8 cellular contexts compared by ENCODE assay signal in the genomic region with DNA sequence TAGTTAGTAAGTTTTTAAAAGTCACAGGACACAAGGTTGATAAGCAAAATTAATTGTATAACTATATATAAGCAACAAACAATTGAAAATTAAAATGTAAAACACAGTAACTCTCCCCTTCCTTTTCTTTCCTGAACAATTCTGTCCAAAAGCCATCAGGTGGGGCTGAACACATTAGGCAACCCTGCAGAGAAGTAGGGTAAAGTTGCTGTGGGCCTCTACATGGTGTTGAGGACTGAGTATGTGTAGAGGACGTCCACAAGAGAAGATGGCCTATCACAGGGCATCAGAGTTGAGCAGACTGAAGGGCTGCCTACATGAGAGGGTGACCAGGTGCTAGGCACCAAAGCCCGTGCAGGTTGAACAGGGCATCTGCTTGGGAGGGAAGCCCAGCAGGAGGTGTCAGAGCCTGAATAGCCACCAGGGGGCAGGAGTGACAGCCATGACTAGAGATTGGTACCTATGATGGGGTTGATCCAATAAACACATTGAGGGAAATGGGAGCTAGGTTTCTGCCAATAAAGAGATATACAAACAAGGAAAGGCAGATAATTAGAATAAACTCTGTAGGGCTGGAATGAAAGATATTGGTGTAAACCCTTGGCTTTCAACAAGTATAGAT.
A peak's percentile ranks its signal among the peaks of the same experiment; 100 is the strongest.
DNase-seq lines count a peak whose midpoint lies in the region; ATAC-seq and TF ChIP-seq lines count a peak whose summit lies in the region.

No MANE protein-coding gene starts in this region.

- H3K9me3 Mint-ChIP-seq in activated naive CD4-positive, alpha-beta T cell treated with anti-CD3 and anti-CD28 coated beads, Interleukin-2, amount 10 ng/mL, durations not matched to agents 7 days and 5 days = no peaks in the 10 kb centered on the region

- CTCF ChIA-PET in activated naive CD4-positive, alpha-beta T cell treated with anti-CD3 and anti-CD28 coated beads, Interleukin-2, amount 10 ng/mL, durations not matched to agents 7 days and 5 days (lab: Charles Lee) = interaction anchor here (0.9 to 1.1 kb wide), 4 partner anchors 15 to 838 kb away, joined by 3 to 6 read pairs (median 4); no protein-coding TSS in a partner anchor

- no peaks in the 10 kb centered on the region for H3K27me3 Mint-ChIP-seq in activated naive CD4-positive, alpha-beta T cell treated with anti-CD3 and anti-CD28 coated beads, Interleukin-2, amount 10 ng/mL, durations not matched to agents 7 days and 5 days

- no peaks in the 10 kb centered on the region for H3K4me1 Mint-ChIP-seq in activated naive CD4-positive, alpha-beta T cell treated with anti-CD3 and anti-CD28 coated beads, Interleukin-2, amount 10 ng/mL, durations not matched to agents 7 days and 5 days

- TF ChIP-seq CTCF in lower lobe of right lung (IDR thresholded peaks at IDR 0.05) (peak; percentile 62), upper lobe of left lung (IDR thresholded peaks at IDR 0.05) (peak in 4 of 6 experiments; percentile 38 to 53 (median 42))

- no peak overlapping the region for H3K4me3 Mint-ChIP-seq in activated naive CD4-positive, alpha-beta T cell treated with anti-CD3 and anti-CD28 coated beads, Interleukin-2, amount 10 ng/mL, durations not matched to agents 7 days and 5 days

- 28 to 55% methylated on average over 2 of the region's 2 CpGs for WGBS in upper lobe of left lung, 2 donors

- no peaks in the 10 kb centered on the region for H3K4me1 ChIP-seq in SJSA1 (replicated peaks)
- no peaks in the 10 kb centered on the region for H3K4me1 ChIP-seq in lower lobe of right lung
- no peaks in the 10 kb centered on the region for H3K4me1 ChIP-seq in upper lobe of left lung

- H3K27me3 ChIP-seq in SJSA1 (replicated peaks) = no peaks in the 10 kb centered on the region
- no peaks in the 10 kb centered on the region for H3K27me3 ChIP-seq in lower lobe of right lung (ENCODE audit: low read depth)
- H3K27me3 ChIP-seq in upper lobe of left lung = no peaks in the 10 kb centered on the region

- H3K36me3 ChIP-seq in SJSA1 (no peaks in the 10 kb centered on the region), lower lobe of right lung (no peaks in the 10 kb centered on the region), upper lobe of left lung (no peaks in the 10 kb centered on the region)

- DNase-seq in EH (ENCODE audit: low read depth) = peak; percentile 37
- DNase-seq in SJSA1 (ENCODE audit: low read depth in 1 of 2, low spot score in 2 of 2) = peak; percentile 22 to 53
- DNase-seq in activated naive CD4-positive, alpha-beta T cell treated with anti-CD3 and anti-CD28 coated beads, Interleukin-2, amount 10 ng/mL, durations not matched to agents 7 days and 5 days = peak; percentile 74
- peak; percentile 47 for DNase-seq in lower lobe of right lung
- peak in 1 of 2 donors; percentile 34 for DNase-seq in upper lobe of left lung
- DNase-seq in middle frontal gyrus (ENCODE audit: extremely low spot score, low spot score) = no peak
- DNase-seq in GOT3 (lab: John Stamatoyannopoulos, UW) = no peak

- intact Hi-C loops in lower lobe of right lung (cut with DNase I) = no loop called here

- H3K27ac ChIP-seq in SJSA1 (no peak overlapping the region), lower lobe of right lung (no peak overlapping the region), upper lobe of left lung (no peak overlapping the region)

- no peak overlapping the region for H3K4me3 ChIP-seq in SJSA1
- no peak overlapping the region for H3K4me3 ChIP-seq in lower lobe of right lung
- no peak overlapping the region for H3K4me3 ChIP-seq in upper lobe of left lung

- peak; percentile 59 for ATAC-seq in HG02973 (IDR thresholded peaks at IDR 0.05; ENCODE audit: unreplicated experiment)
- peak in 1 of 2 donors; percentile 52 for ATAC-seq in lower lobe of right lung
- ATAC-seq in upper lobe of left lung (ENCODE audit: low FRiP score in 2 of 2) = no peak

- TF ChIP-seq EP300 in upper lobe of left lung (IDR thresholded peaks at IDR 0.05) = no peak

- no peaks in the 10 kb centered on the region for H3K36me3 Mint-ChIP-seq in activated naive CD4-positive, alpha-beta T cell treated with anti-CD3 and anti-CD28 coated beads, Interleukin-2, amount 10 ng/mL, durations not matched to agents 7 days and 5 days

- H3K9me3 ChIP-seq in SJSA1 (replicated peaks) (no peaks in the 10 kb centered on the region), lower lobe of right lung (no peaks in the 10 kb centered on the region), upper lobe of left lung (peaks cover 0 to 5% (median 0%) of the 10 kb centered on the region in 4 donors)

- no peak overlapping the region for H3K27ac Mint-ChIP-seq in activated naive CD4-positive, alpha-beta T cell treated with anti-CD3 and anti-CD28 coated beads, Interleukin-2, amount 10 ng/mL, durations not matched to agents 7 days and 5 days

- no peak for TF ChIP-seq POLR2A in upper lobe of left lung (IDR thresholded peaks at IDR 0.05)

Comparison
In these comparisons a context has a peak if more than half of its experiments do, and no peak if none do; other contexts are left out.
1. DNase-seq: peak in EH (single experiment), SJSA1 (2 of 2), activated naive CD4-positive, alpha-beta T cell treated with anti-CD3 and anti-CD28 coated beads, Interleukin-2, amount 10 ng/mL, durations not matched to agents 7 days and 5 days (single experiment) and lower lobe of right lung (single experiment); none in middle frontal gyrus (single experiment) and GOT3 (single experiment).